ENCODE assay signal across 8 cellular contexts in the genomic region with DNA sequence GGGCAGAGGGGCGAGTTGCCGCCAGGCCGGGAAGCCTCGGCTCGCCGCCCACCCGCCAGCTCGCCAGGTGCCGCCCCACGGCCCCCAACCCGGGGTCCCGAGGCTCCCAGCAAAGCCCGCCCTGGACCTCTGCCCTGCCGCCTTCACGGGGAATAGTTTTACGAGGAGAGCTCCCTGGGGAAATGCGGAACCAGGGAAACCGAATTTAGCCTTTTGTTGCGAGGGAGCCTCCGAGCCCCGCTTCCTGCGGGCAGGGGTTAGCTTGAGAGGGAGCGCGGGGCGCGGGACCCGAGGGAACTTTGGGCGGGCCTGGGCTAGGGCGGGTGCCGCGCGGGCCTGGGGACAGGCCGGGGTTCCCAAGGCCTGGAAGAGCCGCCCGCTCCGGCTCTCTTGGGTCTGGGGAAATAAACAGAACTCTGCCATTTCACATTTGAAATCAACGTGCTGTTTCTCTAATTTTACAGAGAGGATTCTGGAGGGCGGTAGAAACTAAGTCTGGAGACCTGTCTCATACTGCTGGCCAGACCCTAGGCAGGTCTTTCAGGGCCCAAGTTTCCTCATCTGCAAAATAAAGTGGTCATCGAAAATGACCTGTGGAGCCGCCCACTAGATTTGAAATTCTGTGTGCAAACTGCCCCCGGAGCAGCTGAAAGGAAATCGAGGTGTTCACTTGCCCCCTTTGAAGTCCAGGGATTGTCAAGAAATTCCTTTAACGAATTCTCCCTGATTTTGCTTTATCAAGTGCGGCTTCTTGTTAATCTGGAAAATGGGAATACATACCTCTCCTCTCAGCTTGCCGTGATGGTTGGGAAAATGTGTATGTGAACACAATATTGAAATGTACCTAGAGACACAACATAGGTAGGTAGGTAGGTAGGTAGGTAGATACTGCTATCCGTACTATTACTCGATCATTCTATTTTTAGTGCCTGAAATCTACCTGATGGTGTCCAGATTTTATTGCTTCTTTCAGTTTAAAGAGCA. TPM values are rescaled to one million over a fixed set of nuclear protein-coding genes. Genes with fewer than 3 reads are reported as not detected.
DNase-seq lines count a peak whose midpoint lies in the region; ATAC-seq and TF ChIP-seq lines count a peak whose summit lies in the region.

No MANE protein-coding gene starts in this region.

- peaks cover 51% of the 10 kb centered on the region for H3K27me3 Mint-ChIP-seq in activated T-cell treated with anti-CD3 and anti-CD28 coated beads, Interleukin-2, amount 50 U/mL, for 24 hours
- peaks cover 3% of the 10 kb centered on the region for H3K27me3 Mint-ChIP-seq in nephron (ENCODE audit: low read depth)

- DNase-seq in GM06990 (ENCODE audit: extremely low read depth, insufficient read length) (no peak), NCI-H1930 (lab: John Stamatoyannopoulos, UW) (peak; percentile 26 to 46), fibroblast of lung (ENCODE audit: low read depth in 2 of 2) (peak; percentile 27 to 53), vagina (ENCODE audit: extremely low spot score in 2 of 2) (no peak), occipital lobe (lab: John Stamatoyannopoulos, UW) (no peak)
- peak; percentile 53 for DNase-seq in activated T-cell treated with anti-CD3 and anti-CD28 coated beads, Interleukin-2, amount 50 U/mL, for 24 hours

- H3K9me3 ChIP-seq in fibroblast of lung (ENCODE audit: control insufficient read depth, insufficient read depth, low read depth, low read length) (no peaks in the 10 kb centered on the region), vagina (no peaks in the 10 kb centered on the region)

- H3K4me1 Mint-ChIP-seq in activated T-cell treated with anti-CD3 and anti-CD28 coated beads, Interleukin-2, amount 50 U/mL, for 24 hours (ENCODE audit: low read depth), result peaks cover 26% of the 10 kb centered on the region
- H3K4me1 Mint-ChIP-seq in nephron, result peaks cover 55% of the 10 kb centered on the region

- peak overlapping the region; percentile 28 for H3K4me2 ChIP-seq in fibroblast of lung (ENCODE audit: extremely low read depth, insufficient read depth, low read length)

- H3K27ac ChIP-seq in fibroblast of lung (ENCODE audit: insufficient read depth, low read length) (peak overlapping the region; percentile 86), vagina (peak overlapping the region; percentile 97)

- H3K27ac Mint-ChIP-seq in activated T-cell treated with anti-CD3 and anti-CD28 coated beads, Interleukin-2, amount 50 U/mL, for 24 hours, result no peak overlapping the region
- peak overlapping the region; percentile 89 to 97 (median 97) for H3K27ac Mint-ChIP-seq in nephron

- TF ChIP-seq POLR2A in vagina (IDR thresholded peaks at IDR 0.05), result no peak

- peak overlapping the region; percentile 66 for H2AFZ ChIP-seq in fibroblast of lung (ENCODE audit: low read length)

- H4K20me1 ChIP-seq in fibroblast of lung (ENCODE audit: control insufficient read depth, extremely low read depth, insufficient read depth, low read length), result peaks cover 5% of the 10 kb centered on the region

- peak overlapping the region; percentile 74 for H3K9ac ChIP-seq in fibroblast of lung (ENCODE audit: insufficient read depth, low read length)

- intact Hi-C loops in vagina (cut with DNase I), result loop anchor here (10.0 kb wide), 1 partner anchor 98 kb away; no protein-coding TSS in a partner anchor

- no peak for TF ChIP-seq CTCF in GM06990 (IDR thresholded peaks at IDR 0.05; ENCODE audit: insufficient read depth, low read length, poor library complexity, severe bottlenecking)
- no peak for TF ChIP-seq CTCF in fibroblast of lung (conservative IDR thresholded peaks at IDR 0.05 in 1 of 2, IDR thresholded peaks at IDR 0.05 in 1 of 2; ENCODE audit: low read depth in 1 of 2, low read length in 2 of 2)
- TF ChIP-seq CTCF in nephron (IDR thresholded peaks at IDR 0.05; ENCODE audit: unreplicated experiment in 3 of 3), result no peak
- no peak for TF ChIP-seq CTCF in vagina (IDR thresholded peaks at IDR 0.05)

- ATAC-seq in HG02759 (IDR thresholded peaks at IDR 0.05; ENCODE audit: unreplicated experiment), result peak; percentile 16

- peak overlapping the region; percentile 57 for H3K4me3 ChIP-seq in GM06990 (replicated peaks; ENCODE audit: low read depth, low read length)
- peak overlapping the region; percentile 53 to 98 (median 96) for H3K4me3 ChIP-seq in fibroblast of lung (replicated peaks in 1 of 4; ENCODE audit: control extremely low read depth in 1 of 4, insufficient read depth in 1 of 4, low read depth in 3 of 4, low read length in 4 of 4)
- H3K4me3 ChIP-seq in vagina, result peak overlapping the region; percentile 81 to 88

- peak overlapping the region; percentile 67 for H3K4me3 Mint-ChIP-seq in activated T-cell treated with anti-CD3 and anti-CD28 coated beads, Interleukin-2, amount 50 U/mL, for 24 hours
- H3K4me3 Mint-ChIP-seq in nephron, result peak overlapping the region; percentile 98 to 100 (median 100)

- H3K36me3 Mint-ChIP-seq in activated T-cell treated with anti-CD3 and anti-CD28 coated beads, Interleukin-2, amount 50 U/mL, for 24 hours (ENCODE audit: low read depth), result peaks cover 16% of the 10 kb centered on the region
- peaks cover 26% of the 10 kb centered on the region for H3K36me3 Mint-ChIP-seq in nephron (ENCODE audit: low read depth)

- H3K4me1 ChIP-seq in fibroblast of lung (ENCODE audit: control insufficient read depth, extremely low read depth, insufficient read depth, low read length) (peaks cover 4% of the 10 kb centered on the region), vagina (peaks cover 38% of the 10 kb centered on the region)

- H3K36me3 ChIP-seq in GM06990 (ENCODE audit: control insufficient read depth, insufficient read depth, low read length) (peaks cover 1% of the 10 kb centered on the region; the same call in 1 of the 2 replicates), fibroblast of lung (ENCODE audit: control insufficient read depth, insufficient read depth, low read length) (peaks cover 3% of the 10 kb centered on the region), vagina (peaks cover 0 to 35% of the 10 kb centered on the region in 2 donors)

- H3K27me3 ChIP-seq in GM06990 (replicated peaks; ENCODE audit: control insufficient read depth, insufficient read depth, low read length) (no peaks in the 10 kb centered on the region), fibroblast of lung (ENCODE audit: control insufficient read depth, insufficient read depth, low read length) (no peaks in the 10 kb centered on the region), vagina (no peaks in the 10 kb centered on the region)

- H3K79me2 ChIP-seq in fibroblast of lung (ENCODE audit: control insufficient read depth, insufficient read depth, low read length), result peaks cover 36% of the 10 kb centered on the region

- H3K9me3 Mint-ChIP-seq in activated T-cell treated with anti-CD3 and anti-CD28 coated beads, Interleukin-2, amount 50 U/mL, for 24 hours, result no peaks in the 10 kb centered on the region
- no peaks in the 10 kb centered on the region for H3K9me3 Mint-ChIP-seq in nephron

RNA-seq across cellular contexts. Expression of a gene that starts 0.7 kb away (rescaled TPM):
- 423 and 523 TPM in 2 replicates for total RNA-seq in fibroblast of lung
- 187 and 232 TPM in 2 replicates for polyA plus RNA-seq in fibroblast of lung
- polyA plus RNA-seq in fibroblast of lung (2012), result 200 and 218 TPM in 2 replicates
- 354 and 397 TPM in 2 replicates for polyA minus RNA-seq in fibroblast of lung (ENCODE audit: low replicate concordance)
- 2,462 TPM for total RNA-seq in vagina
- 264 TPM for total RNA-seq in occipital lobe

RNA-seq across cellular contexts. Expression of a gene that starts 8.1 kb away (rescaled TPM):
- total RNA-seq in fibroblast of lung, result not detected in 2 replicates
- polyA plus RNA-seq in fibroblast of lung, result not detected in 2 replicates
- polyA plus RNA-seq in fibroblast of lung (2012), result not detected in 2 replicates
- polyA minus RNA-seq in fibroblast of lung (ENCODE audit: low replicate concordance), result not detected in 2 replicates
- total RNA-seq in vagina, result not detected
- not detected for total RNA-seq in occipital lobe

RNA-seq across cellular contexts. Expression of a gene that starts 57.6 kb away (rescaled TPM):
- not detected in 2 replicates for total RNA-seq in fibroblast of lung
- not detected in 2 replicates for polyA plus RNA-seq in fibroblast of lung
- not detected in 2 replicates for polyA plus RNA-seq in fibroblast of lung (2012)
- not detected in 2 replicates for polyA minus RNA-seq in fibroblast of lung (ENCODE audit: low replicate concordance)
- not detected for total RNA-seq in vagina
- not detected for total RNA-seq in occipital lobe

Comparison
In these comparisons a context has a peak if more than half of its experiments do, and no peak if none do; other contexts are left out.
1. DNase-seq: peak in NCI-H1930 (2 of 2), activated T-cell treated with anti-CD3 and anti-CD28 coated beads, Interleukin-2, amount 50 U/mL, for 24 hours (single experiment) and fibroblast of lung (2 of 2); none in GM06990 (single experiment), vagina (0 of 2) and occipital lobe (single experiment).
2. Peak in every context shown above with its lines, with median percentiles within 50 percentile points of each other: H3K4me3 ChIP-seq.